8 cellular contexts compared by ENCODE assay signal in genomic region chr3:197031315-197032285, GRCh38. TPM values are rescaled to one million over a fixed set of nuclear protein-coding genes. Genes with fewer than 3 reads are reported as not detected.
A peak's percentile ranks its signal among the peaks of the same experiment; 100 is the strongest.
DNase-seq lines count a peak whose midpoint lies in the region; TF ChIP-seq lines count a peak whose summit lies in the region.

No MANE protein-coding gene starts in this region.

- H3K27me3 ChIP-seq in neural progenitor cell = peaks cover 44% of the 10 kb centered on the region

- H3K27me3 Mint-ChIP-seq in neural progenitor cell (ENCODE audit: insufficient read depth, low read depth) = peaks cover 17% of the 10 kb centered on the region

- H3K4me1 Mint-ChIP-seq in neural progenitor cell = peaks cover 2% of the 10 kb centered on the region

- no peak for TF ChIP-seq CTCF in neural progenitor cell (IDR thresholded peaks at IDR 0.05)

- DNase-seq in CD1c-positive myeloid dendritic cell (ENCODE audit: extremely low spot score) (peak; percentile 97), NCI-H226 (peak; percentile 100), epidermal melanocyte (ENCODE audit: insufficient read length, low spot score) (peak; percentile 54), neural progenitor cell (ENCODE audit: low spot score) (no peak), NCI-H82 treated with DMSO at 0.1 percent for 48 hours (lab: John Stamatoyannopoulos, UW; ENCODE audit: unreplicated experiment) (no peak), NCI-H2029 treated with DMSO at 0.1 percent for 48 hours (lab: John Stamatoyannopoulos, UW) (no peak), NCI-H446 treated with DMSO at 0.1 percent for 48 hours (lab: John Stamatoyannopoulos, UW) (no peak), UCSD-AML1 (lab: John Stamatoyannopoulos, UW; ENCODE audit: unreplicated experiment) (no peak)

- H3K27ac Mint-ChIP-seq in neural progenitor cell = no peak overlapping the region

- H3F3A ChIP-seq in neural progenitor cell (ENCODE audit: low read depth) = peaks cover 7% of the 10 kb centered on the region

- H3K9me3 Mint-ChIP-seq in neural progenitor cell = peaks cover 2% of the 10 kb centered on the region

- no peaks in the 10 kb centered on the region for H3K36me3 Mint-ChIP-seq in neural progenitor cell

- H3K9me3 ChIP-seq in neural progenitor cell (ENCODE audit: low read depth) = no peaks in the 10 kb centered on the region

- no peaks in the 10 kb centered on the region for H4K20me1 ChIP-seq in neural progenitor cell (ENCODE audit: low read depth)

- H3K36me3 ChIP-seq in neural progenitor cell = no peaks in the 10 kb centered on the region

- H3K4me2 ChIP-seq in neural progenitor cell = no peak overlapping the region

- H3K79me2 ChIP-seq in neural progenitor cell (ENCODE audit: low read depth) = no peaks in the 10 kb centered on the region

- H3K9ac ChIP-seq in neural progenitor cell = no peak overlapping the region

- H3K27ac ChIP-seq in neural progenitor cell = no peak overlapping the region

- peak overlapping the region; percentile 27 for H3K4me3 Mint-ChIP-seq in neural progenitor cell

- no peaks in the 10 kb centered on the region for H3K4me1 ChIP-seq in neural progenitor cell

- H2AFZ ChIP-seq in neural progenitor cell (replicated peaks) = no peak overlapping the region

- no peak overlapping the region for H3K4me3 ChIP-seq in neural progenitor cell

RNA-seq across cellular contexts. Expression of gene MELTF, which starts 2.0 kb away (rescaled TPM):
- 0.28 and 4.2 TPM in 2 replicates for total RNA-seq in neural progenitor cell (ENCODE audit: low replicate concordance)

Comparison
In these comparisons a context has a peak if more than half of its experiments do, and no peak if none do; other contexts are left out.
1. DNase-seq: peak in CD1c-positive myeloid dendritic cell (single experiment), NCI-H226 (single experiment) and epidermal melanocyte (single experiment); none in neural progenitor cell (single experiment), NCI-H82 treated with DMSO at 0.1 percent for 48 hours (single experiment), NCI-H2029 treated with DMSO at 0.1 percent for 48 hours (single experiment), NCI-H446 treated with DMSO at 0.1 percent for 48 hours (single experiment) and UCSD-AML1 (single experiment).